Comparison of ENCODE assay signal across 11 cellular contexts in the genomic region with DNA sequence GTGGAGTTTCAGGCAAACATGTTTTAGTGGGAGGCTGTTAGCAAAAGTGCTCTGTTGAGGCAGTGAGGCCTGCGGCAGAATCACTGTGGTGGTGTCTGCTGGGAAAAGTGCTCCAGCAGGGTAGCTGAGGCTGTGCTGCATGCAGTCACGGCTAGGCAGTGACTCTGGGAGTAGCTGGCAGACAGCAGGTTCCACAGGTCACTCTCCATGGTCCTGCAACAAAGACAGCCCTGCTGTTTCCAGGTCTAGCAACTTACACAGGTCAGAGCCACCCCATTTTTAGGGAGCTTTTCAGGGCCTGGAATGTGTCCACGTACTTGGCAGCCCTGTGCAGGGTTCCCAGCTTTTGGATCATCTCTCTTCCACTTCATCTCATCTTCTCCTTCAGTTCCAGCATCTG.
A peak's percentile ranks its signal among the peaks of the same experiment; 100 is the strongest.
DNase-seq lines count a peak whose midpoint lies in the region; ATAC-seq and TF ChIP-seq lines count a peak whose summit lies in the region.
"Had no signal": no experiment of that assay in that cellular context is flagged by ENCODE, and none has a peak within 500 bp of the region (broad histone marks: within the 10 kb centered on the region; RNA-seq: fewer than 3 reads in every experiment).

No MANE protein-coding gene starts in this region.

- H3K27me3 Mint-ChIP-seq in activated CD4-positive, alpha-beta memory T cell treated with anti-CD3 and anti-CD28 coated beads for 36 hours, result no peaks in the 10 kb centered on the region

- POLR2A ChIA-PET in activated CD4-positive, alpha-beta memory T cell treated with anti-CD3 and anti-CD28 coated beads for 36 hours (lab: Charles Lee), result no interaction called here

- H3K79me2 ChIP-seq in fibroblast of lung (ENCODE audit: control insufficient read depth, insufficient read depth, low read length), result no peaks in the 10 kb centered on the region

- peak; percentile 49 for ATAC-seq in GM18868 (IDR thresholded peaks at IDR 0.05; ENCODE audit: unreplicated experiment)

- TF ChIP-seq CTCF in fibroblast of lung (conservative IDR thresholded peaks at IDR 0.05 in 1 of 2, IDR thresholded peaks at IDR 0.05 in 1 of 2; ENCODE audit: low read depth in 1 of 2, low read length in 2 of 2), result no peak

- H3K4me3 Mint-ChIP-seq in activated CD4-positive, alpha-beta memory T cell treated with anti-CD3 and anti-CD28 coated beads for 36 hours, result no peak overlapping the region
- H3K4me3 Mint-ChIP-seq: T-helper 1 cell treated with Interleukin-12 subunit alpha and Interleukin-12 subunit beta and Interleukin-4 antibody, amounts not matched to agents 30 μg/mL and 1 μg/mL, for 36 hours had no signal

- no peaks in the 10 kb centered on the region for H3K36me3 ChIP-seq in fibroblast of lung (ENCODE audit: control insufficient read depth, insufficient read depth, low read length)

- H3K36me3 Mint-ChIP-seq in activated CD4-positive, alpha-beta memory T cell treated with anti-CD3 and anti-CD28 coated beads for 36 hours, result no peaks in the 10 kb centered on the region

- H3K27ac ChIP-seq in fibroblast of lung (ENCODE audit: insufficient read depth, low read length), result no peak overlapping the region

- intact Hi-C loops in activated CD4-positive, alpha-beta memory T cell treated with anti-CD3 and anti-CD28 coated beads for 36 hours (cut with micrococcal nuclease), result no loop called here

- DNase-seq in fibroblast of lung (ENCODE audit: low read depth in 2 of 2) (peak; percentile 1 to 14), non-pigmented ciliary epithelial cell (ENCODE audit: low read depth) (peak; percentile 1), NCI-H146 (lab: John Stamatoyannopoulos, UW) (no peak), C1 segment of cervical spinal cord (lab: John Stamatoyannopoulos, UW) (no peak)
- no peak for DNase-seq in activated CD4-positive, alpha-beta T cell treated with anti-CD3 and anti-CD28 coated beads for 1 hour
- no peak for DNase-seq in activated CD4-positive, alpha-beta memory T cell treated with anti-CD3 and anti-CD28 coated beads for 36 hours
- DNase-seq: KG1, NCI-H526 had no signal

- no peak overlapping the region for H2AFZ ChIP-seq in fibroblast of lung (ENCODE audit: low read length)

- no peaks in the 10 kb centered on the region for H4K20me1 ChIP-seq in fibroblast of lung (ENCODE audit: control insufficient read depth, extremely low read depth, insufficient read depth, low read length)

- H3K9ac ChIP-seq in fibroblast of lung (ENCODE audit: insufficient read depth, low read length), result no peak overlapping the region

- H3K27me3 ChIP-seq in fibroblast of lung (ENCODE audit: control insufficient read depth, insufficient read depth, low read length), result no peaks in the 10 kb centered on the region

- no peak overlapping the region for H3K27ac Mint-ChIP-seq in activated CD4-positive, alpha-beta memory T cell treated with anti-CD3 and anti-CD28 coated beads for 36 hours
- H3K27ac Mint-ChIP-seq: T-helper 1 cell treated with Interleukin-12 subunit alpha and Interleukin-12 subunit beta and Interleukin-4 antibody, amounts not matched to agents 30 μg/mL and 1 μg/mL, for 36 hours had no signal

- CTCF ChIA-PET in activated CD4-positive, alpha-beta memory T cell treated with anti-CD3 and anti-CD28 coated beads for 36 hours (lab: Charles Lee), result no interaction called here

- no peaks in the 10 kb centered on the region for H3K9me3 ChIP-seq in fibroblast of lung (ENCODE audit: control insufficient read depth, insufficient read depth, low read depth, low read length)

- H3K4me1 ChIP-seq in fibroblast of lung (ENCODE audit: control insufficient read depth, extremely low read depth, insufficient read depth, low read length), result no peaks in the 10 kb centered on the region

- no peaks in the 10 kb centered on the region for H3K4me1 Mint-ChIP-seq in activated CD4-positive, alpha-beta memory T cell treated with anti-CD3 and anti-CD28 coated beads for 36 hours (ENCODE audit: low read depth)

- no peak overlapping the region for H3K4me3 ChIP-seq in fibroblast of lung (replicated peaks in 1 of 4; ENCODE audit: control extremely low read depth in 1 of 4, insufficient read depth in 1 of 4, low read depth in 3 of 4, low read length in 4 of 4)

- H3K9me3 Mint-ChIP-seq in activated CD4-positive, alpha-beta memory T cell treated with anti-CD3 and anti-CD28 coated beads for 36 hours, result no peaks in the 10 kb centered on the region
- H3K9me3 Mint-ChIP-seq: T-helper 1 cell treated with Interleukin-12 subunit alpha and Interleukin-12 subunit beta and Interleukin-4 antibody, amounts not matched to agents 30 μg/mL and 1 μg/mL, for 36 hours had no signal

- H3K4me2 ChIP-seq in fibroblast of lung (ENCODE audit: extremely low read depth, insufficient read depth, low read length), result no peak overlapping the region

TF ChIP-seq in PFSK-1, 5 proteins besides CTCF, POLR2A, EP300 and RAD21:
- TF ChIP-seq, protein P1, sequence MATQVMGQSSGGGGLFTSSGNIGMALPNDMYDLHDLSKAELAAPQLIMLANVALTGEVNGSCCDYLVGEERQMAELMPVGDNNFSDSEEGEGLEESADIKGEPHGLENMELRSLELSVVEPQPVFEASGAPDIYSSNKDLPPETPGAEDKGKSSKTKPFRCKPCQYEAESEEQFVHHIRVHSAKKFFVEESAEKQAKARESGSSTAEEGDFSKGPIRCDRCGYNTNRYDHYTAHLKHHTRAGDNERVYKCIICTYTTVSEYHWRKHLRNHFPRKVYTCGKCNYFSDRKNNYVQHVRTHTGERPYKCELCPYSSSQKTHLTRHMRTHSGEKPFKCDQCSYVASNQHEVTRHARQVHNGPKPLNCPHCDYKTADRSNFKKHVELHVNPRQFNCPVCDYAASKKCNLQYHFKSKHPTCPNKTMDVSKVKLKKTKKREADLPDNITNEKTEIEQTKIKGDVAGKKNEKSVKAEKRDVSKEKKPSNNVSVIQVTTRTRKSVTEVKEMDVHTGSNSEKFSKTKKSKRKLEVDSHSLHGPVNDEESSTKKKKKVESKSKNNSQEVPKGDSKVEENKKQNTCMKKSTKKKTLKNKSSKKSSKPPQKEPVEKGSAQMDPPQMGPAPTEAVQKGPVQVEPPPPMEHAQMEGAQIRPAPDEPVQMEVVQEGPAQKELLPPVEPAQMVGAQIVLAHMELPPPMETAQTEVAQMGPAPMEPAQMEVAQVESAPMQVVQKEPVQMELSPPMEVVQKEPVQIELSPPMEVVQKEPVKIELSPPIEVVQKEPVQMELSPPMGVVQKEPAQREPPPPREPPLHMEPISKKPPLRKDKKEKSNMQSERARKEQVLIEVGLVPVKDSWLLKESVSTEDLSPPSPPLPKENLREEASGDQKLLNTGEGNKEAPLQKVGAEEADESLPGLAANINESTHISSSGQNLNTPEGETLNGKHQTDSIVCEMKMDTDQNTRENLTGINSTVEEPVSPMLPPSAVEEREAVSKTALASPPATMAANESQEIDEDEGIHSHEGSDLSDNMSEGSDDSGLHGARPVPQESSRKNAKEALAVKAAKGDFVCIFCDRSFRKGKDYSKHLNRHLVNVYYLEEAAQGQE (IDR thresholded peaks at IDR 0.05; ENCODE audit: insufficient read depth in 1 of 2, low read depth in 2 of 2, low read length in 2 of 2), result peak; percentile 88 to 97
- TF ChIP-seq POLR2AphosphoS5 (IDR thresholded peaks at IDR 0.05; ENCODE audit: low read depth, low read length), result no peak

Comparison
In these comparisons a context has a peak if more than half of its experiments do, and no peak if none do; other contexts are left out.
1. DNase-seq: peak in fibroblast of lung (2 of 2) and non-pigmented ciliary epithelial cell (single experiment); none in activated CD4-positive, alpha-beta T cell treated with anti-CD3 and anti-CD28 coated beads for 1 hour (single experiment), NCI-H146 (single experiment), C1 segment of cervical spinal cord (0 of 14) and activated CD4-positive, alpha-beta memory T cell treated with anti-CD3 and anti-CD28 coated beads for 36 hours (single experiment).